ENCODE assay signal across 10 cellular contexts in genomic region chr1:19313636-19313959, GRCh38. TPM values are rescaled to one million over a fixed set of nuclear protein-coding genes. Genes with fewer than 3 reads are reported as not detected.
DNase-seq lines count a peak whose midpoint lies in the region; ATAC-seq and TF ChIP-seq lines count a peak whose summit lies in the region.
"Had no signal": no experiment of that assay in that cellular context is flagged by ENCODE, and none has a peak within 500 bp of the region (broad histone marks: within the 10 kb centered on the region; RNA-seq: fewer than 3 reads in every experiment).

No MANE protein-coding gene starts in this region.

- no peak overlapping the region for H4K8ac ChIP-seq in mesenchymal stem cell (ENCODE audit: low read length)

- no peak overlapping the region for H3K14ac ChIP-seq in mesenchymal stem cell (ENCODE audit: low read length in 2 of 2)

- no peak overlapping the region for H2AFZ ChIP-seq in mesenchymal stem cell (ENCODE audit: low read depth, low read length)

- H3K4me2 ChIP-seq in mesenchymal stem cell (ENCODE audit: low read length, poor library complexity, severe bottlenecking): no peak overlapping the region

- H2BK15ac ChIP-seq in mesenchymal stem cell (ENCODE audit: low read depth, poor library complexity, severe bottlenecking): no peak overlapping the region

- no peak for TF ChIP-seq POLR2A in breast epithelium (IDR thresholded peaks at IDR 0.05)

- peaks cover 5 to 6% of the 10 kb centered on the region in 2 donors for H3K4me1 ChIP-seq in breast epithelium
- H3K4me1 ChIP-seq in mesenchymal stem cell (ENCODE audit: control insufficient read depth, insufficient read depth, low read depth, low read length): peaks cover 46% of the 10 kb centered on the region
- H3K4me1 ChIP-seq in stomach smooth muscle (ENCODE audit: control insufficient read depth, insufficient read depth, low read length): peaks cover 35% of the 10 kb centered on the region

- H3K27ac Mint-ChIP-seq in MCF 10A (ENCODE audit: low read depth, unreplicated experiment) (peak overlapping the region; percentile 84), activated B cell treated with CpG ODN at 0.5 μM for 24 hours (peak overlapping the region; percentile 61)

- H3K18ac ChIP-seq in mesenchymal stem cell (ENCODE audit: low read depth in 1 of 2, low read length in 2 of 2): no peak overlapping the region

- H3K27me3 ChIP-seq in breast epithelium: no peaks in the 10 kb centered on the region
- H3K27me3 ChIP-seq in mesenchymal stem cell (ENCODE audit: control insufficient read depth in 1 of 2, insufficient read depth in 1 of 2, low read length in 2 of 2): no peaks in the 10 kb centered on the region
- no peaks in the 10 kb centered on the region for H3K27me3 ChIP-seq in stomach smooth muscle (ENCODE audit: control insufficient read depth in 1 of 2, insufficient read depth in 2 of 2, low read length in 2 of 2)
- H3K27me3 ChIP-seq: brain microvascular endothelial cell had no signal

- H3K9me3 Mint-ChIP-seq in MCF 10A (ENCODE audit: unreplicated experiment): no peaks in the 10 kb centered on the region
- no peaks in the 10 kb centered on the region for H3K9me3 Mint-ChIP-seq in activated B cell treated with CpG ODN at 0.5 μM for 24 hours

- POLR2A ChIA-PET in MCF 10A (lab: Yijun Ruan, JAX): interaction anchor here (3.9 kb wide), 1 partner anchor 62 kb away, joined by 24 read pairs; the partner anchor contains the start of genes EMC1 and MRTO4
- POLR2A ChIA-PET in activated B cell treated with CpG ODN at 0.5 μM for 24 hours (lab: Charles Lee): interaction anchor here (0.9 to 2.9 kb wide), 3 partner anchors 62 to 283 kb away, joined by 3 to 12 read pairs (median 4); partner anchors contain the start of genes EMC1 and MRTO4

- DNase-seq in MCF 10A (ENCODE audit: unreplicated experiment): no peak
- DNase-seq in breast epithelium (ENCODE audit: low spot score in 2 of 2): no peak
- DNase-seq in activated B cell treated with CpG ODN at 0.5 μM for 24 hours: no peak
- no peak for DNase-seq in mesenchymal stem cell
- no peak for DNase-seq in GM03348 (ENCODE audit: low spot score)
- DNase-seq: brain microvascular endothelial cell, SHP77 had no signal

- H3K4me3 Mint-ChIP-seq in MCF 10A (ENCODE audit: unreplicated experiment) (peak overlapping the region; percentile 77), activated B cell treated with CpG ODN at 0.5 μM for 24 hours (peak overlapping the region; percentile 73)

- intact Hi-C loops in MCF 10A (cut with micrococcal nuclease): loop anchor here (1.0 kb wide), 1 partner anchor 61 kb away; no protein-coding TSS in a partner anchor
- intact Hi-C loops in breast epithelium (cut with DNase I; ENCODE audit: low total_unique reads): no loop called here
- intact Hi-C loops in activated B cell treated with CpG ODN at 0.5 μM for 24 hours (cut with micrococcal nuclease): loop anchor here (2.0 to 10.0 kb wide), 4 partner anchors 77 to 409 kb away; partner anchors contain the start of genes ALDH4A1 and CAPZB

- ATAC-seq in activated B cell treated with CpG ODN at 0.5 μM for 24 hours (ENCODE audit: low read depth) (no peak), HG03135 (IDR thresholded peaks at IDR 0.05; ENCODE audit: unreplicated experiment) (no peak), HG03039 (IDR thresholded peaks at IDR 0.05; ENCODE audit: unreplicated experiment) (no peak)

- peak overlapping the region in 1 of 2 experiments; percentile 18 for H2BK12ac ChIP-seq in mesenchymal stem cell (ENCODE audit: low read length in 2 of 2)

- no peak overlapping the region for H2BK5ac ChIP-seq in mesenchymal stem cell (ENCODE audit: low read depth, low read length, poor library complexity, severe bottlenecking)

- no peaks in the 10 kb centered on the region for H3K27me3 Mint-ChIP-seq in MCF 10A (ENCODE audit: insufficient read depth, unreplicated experiment)
- H3K27me3 Mint-ChIP-seq in activated B cell treated with CpG ODN at 0.5 μM for 24 hours: no peaks in the 10 kb centered on the region

- H2AK5ac ChIP-seq in mesenchymal stem cell (ENCODE audit: low read length, severe bottlenecking): peak overlapping the region; percentile 46

- 93% methylated on average over 4 of the region's 4 CpGs for WGBS in mesenchymal stem cell

- H3K79me1 ChIP-seq in mesenchymal stem cell (replicated peaks; ENCODE audit: low read length, poor library complexity, severe bottlenecking): peaks cover 49% of the 10 kb centered on the region

- H2BK120ac ChIP-seq in mesenchymal stem cell (ENCODE audit: low read depth, low read length): no peak overlapping the region

- H3K27ac ChIP-seq in breast epithelium: no peak overlapping the region
- H3K27ac ChIP-seq in mesenchymal stem cell (ENCODE audit: low read length, poor library complexity, severe bottlenecking): no peak overlapping the region
- H3K27ac ChIP-seq in stomach smooth muscle (ENCODE audit: low read length): peak overlapping the region; percentile 58

- H3K9me3 ChIP-seq in breast epithelium: no peaks in the 10 kb centered on the region
- H3K9me3 ChIP-seq in mesenchymal stem cell (ENCODE audit: control insufficient read depth, low read length): no peaks in the 10 kb centered on the region
- H3K9me3 ChIP-seq in stomach smooth muscle (ENCODE audit: control insufficient read depth in 2 of 2, low read length in 2 of 2): no peaks in the 10 kb centered on the region

- H3K36me3 Mint-ChIP-seq in MCF 10A (ENCODE audit: insufficient read depth, unreplicated experiment): peaks cover 6% of the 10 kb centered on the region
- peaks cover 14% of the 10 kb centered on the region for H3K36me3 Mint-ChIP-seq in activated B cell treated with CpG ODN at 0.5 μM for 24 hours (ENCODE audit: low read depth)

- no TSS peak for BruUV-seq in MCF 10A (replicated peaks; lab: Mats Ljungman, UMichigan)

- peaks cover 27% of the 10 kb centered on the region for H3K4me1 Mint-ChIP-seq in MCF 10A (ENCODE audit: insufficient read depth, unreplicated experiment)
- peaks cover 67% of the 10 kb centered on the region for H3K4me1 Mint-ChIP-seq in activated B cell treated with CpG ODN at 0.5 μM for 24 hours

- no peak overlapping the region for H3K23ac ChIP-seq in mesenchymal stem cell (ENCODE audit: low read length in 2 of 2)

- TF ChIP-seq CTCF in MCF 10A (IDR thresholded peaks at IDR 0.05; ENCODE audit: unreplicated experiment) (no peak), breast epithelium (IDR thresholded peaks at IDR 0.05) (no peak), activated B cell treated with CpG ODN at 0.5 μM for 24 hours (IDR thresholded peaks at IDR 0.05) (no peak)

- H3K4me3 ChIP-seq in breast epithelium (peak overlapping the region in 1 of 3 donors; percentile 96), mesenchymal stem cell (ENCODE audit: insufficient read depth in 1 of 2, low read depth in 1 of 2, low read length in 2 of 2) (peak overlapping the region in 1 of 2 experiments; percentile 82), stomach smooth muscle (ENCODE audit: low read length in 2 of 2) (peak overlapping the region in 1 of 2 donors; percentile 84)

- H3K4ac ChIP-seq in mesenchymal stem cell (ENCODE audit: low read depth in 1 of 2, low read length in 2 of 2): no peak overlapping the region

- H4K91ac ChIP-seq in mesenchymal stem cell (ENCODE audit: low read length): no peak overlapping the region

- CTCF ChIA-PET in MCF 10A (lab: Yijun Ruan, JAX): interaction anchor here (1.0 kb wide), 1 partner anchor 62 kb away, joined by 4 read pairs; the partner anchor contains the start of gene MRTO4
- CTCF ChIA-PET in activated B cell treated with CpG ODN at 0.5 μM for 24 hours (lab: Charles Lee): interaction anchor here (0.6 kb wide), 1 partner anchor 268 kb away, joined by 3 read pairs; no protein-coding TSS in a partner anchor

- H3K9ac ChIP-seq in mesenchymal stem cell (ENCODE audit: low read length): no peak overlapping the region
- H3K9ac ChIP-seq in stomach smooth muscle (ENCODE audit: low read length in 2 of 2): peak overlapping the region; percentile 13 to 59

- H3K36me3 ChIP-seq in breast epithelium: no peaks in the 10 kb centered on the region
- peaks cover 26 to 33% of the 10 kb centered on the region in 2 experiments for H3K36me3 ChIP-seq in mesenchymal stem cell (ENCODE audit: control insufficient read depth in 1 of 2, insufficient read depth in 2 of 2, low read depth in 1 of 2, low read length in 2 of 2)
- peaks cover 0 to 12% of the 10 kb centered on the region in 2 donors for H3K36me3 ChIP-seq in stomach smooth muscle (ENCODE audit: control insufficient read depth in 2 of 2, insufficient read depth in 2 of 2, low read length in 2 of 2)

RNA-seq across cellular contexts. Expression of gene SLC66A1, which starts 1.5 kb away (rescaled TPM):
- 16.2 and 20.2 TPM in 2 replicates for total RNA-seq in MCF 10A (2022)
- 10 to 100 TPM in 2 of 3 donors, 1 to 10 TPM in 1; 6.2 to 13.9 (median 13.1) TPM for total RNA-seq in breast epithelium
- 9.1 and 11.9 TPM in 2 replicates for total RNA-seq in activated B cell treated with CpG ODN at 0.5 μM for 24 hours
- polyA plus RNA-seq in mesenchymal stem cell (2013, experiment 1 of 2): 20.4 TPM
- 21.7 TPM for polyA plus RNA-seq in mesenchymal stem cell (2013, experiment 2 of 2)

RNA-seq across cellular contexts. Expression of gene AKR7A2, which starts 1.7 kb away (rescaled TPM):
- total RNA-seq in MCF 10A (2022) (26.7 and 28.7 TPM in 2 replicates), breast epithelium (100 to 1,000 TPM in 1 of 3 donors, 10 to 100 TPM in 2; 65.9 to 116 (median 80.5) TPM), activated B cell treated with CpG ODN at 0.5 μM for 24 hours (29.9 and 30.3 TPM in 2 replicates)
- 48.0 TPM for polyA plus RNA-seq in mesenchymal stem cell (2013, experiment 1 of 2)
- polyA plus RNA-seq in mesenchymal stem cell (2013, experiment 2 of 2): 51.1 TPM

RNA-seq across cellular contexts. Expression of gene AKR7A3, which starts 25.0 kb away (rescaled TPM):
- 0.40 and 0.69 TPM in 2 replicates for total RNA-seq in MCF 10A (2022)
- 1 to 10 TPM; 1.4 to 7.9 (median 5.1) TPM for total RNA-seq in breast epithelium
- 0.61 and 0.80 TPM in 2 replicates for total RNA-seq in activated B cell treated with CpG ODN at 0.5 μM for 24 hours
- polyA plus RNA-seq in mesenchymal stem cell (2013, experiment 1 of 2): 0.36 TPM
- 0.33 TPM for polyA plus RNA-seq in mesenchymal stem cell (2013, experiment 2 of 2)
